ENCODE assay signal across 10 cellular contexts in genomic region chr2:205934443-205934842, GRCh38.
A peak's percentile ranks its signal among the peaks of the same experiment; 100 is the strongest.
DNase-seq lines count a peak whose midpoint lies in the region; ATAC-seq and TF ChIP-seq lines count a peak whose summit lies in the region.
"Had no signal": no experiment of that assay in that cellular context is flagged by ENCODE, and none has a peak within 500 bp of the region (broad histone marks: within the 10 kb centered on the region; RNA-seq: fewer than 3 reads in every experiment).

No MANE protein-coding gene starts in this region.

- H3K27me3 Mint-ChIP-seq in CD14-positive monocyte (ENCODE audit: low read depth in 3 of 3), result no peaks in the 10 kb centered on the region
- peaks cover 14% of the 10 kb centered on the region for H3K27me3 Mint-ChIP-seq in activated T-helper 1 cell treated with anti-CD3 and anti-CD28 coated beads, Interleukin-12 subunit alpha, Interleukin-12 subunit beta, Interleukin-2, Interleukin-4 antibody, amounts not matched to agents 30 ng/mL and 10 ng/mL and 1 ng/mL, durations not matched to agents 14 hours and 24 hours and 36 hours (ENCODE audit: insufficient read depth)

- no peak overlapping the region for H3K4me3 Mint-ChIP-seq in CD14-positive monocyte
- H3K4me3 Mint-ChIP-seq in activated T-helper 1 cell treated with anti-CD3 and anti-CD28 coated beads, Interleukin-12 subunit alpha, Interleukin-12 subunit beta, Interleukin-2, Interleukin-4 antibody, amounts not matched to agents 30 ng/mL and 10 ng/mL and 1 ng/mL, durations not matched to agents 14 hours and 24 hours and 36 hours, result no peak overlapping the region

- 85% methylated on average over 1 of the region's 1 CpG for WGBS in right cardiac atrium

- no peak overlapping the region for H3K27ac ChIP-seq in right cardiac atrium (ENCODE audit: low read length)

- no peaks in the 10 kb centered on the region for H3K36me3 Mint-ChIP-seq in CD14-positive monocyte
- H3K36me3 Mint-ChIP-seq in activated T-helper 1 cell treated with anti-CD3 and anti-CD28 coated beads, Interleukin-12 subunit alpha, Interleukin-12 subunit beta, Interleukin-2, Interleukin-4 antibody, amounts not matched to agents 30 ng/mL and 10 ng/mL and 1 ng/mL, durations not matched to agents 14 hours and 24 hours and 36 hours (ENCODE audit: low read depth), result no peaks in the 10 kb centered on the region

- H3K27ac Mint-ChIP-seq in CD14-positive monocyte, result no peak overlapping the region
- no peak overlapping the region for H3K27ac Mint-ChIP-seq in activated T-helper 1 cell treated with anti-CD3 and anti-CD28 coated beads, Interleukin-12 subunit alpha, Interleukin-12 subunit beta, Interleukin-2, Interleukin-4 antibody, amounts not matched to agents 30 ng/mL and 10 ng/mL and 1 ng/mL, durations not matched to agents 14 hours and 24 hours and 36 hours

- intact Hi-C loops in CD14-positive monocyte (cut with micrococcal nuclease), result no loop called here
- intact Hi-C loops in mucosa of descending colon (cut with DNase I, micrococcal nuclease), result no loop called here
- intact Hi-C loops in right cardiac atrium (cut with DNase I), result no loop called here
- intact Hi-C loops in activated T-helper 1 cell treated with anti-CD3 and anti-CD28 coated beads, Interleukin-12 subunit alpha, Interleukin-12 subunit beta, Interleukin-2, Interleukin-4 antibody, amounts not matched to agents 30 ng/mL and 10 ng/mL and 1 ng/mL, durations not matched to agents 14 hours and 24 hours and 36 hours (cut with micrococcal nuclease), result no loop called here

- ATAC-seq in mucosa of descending colon (peak; percentile 45), right cardiac atrium (no peak), GM21529 (IDR thresholded peaks at IDR 0.05; ENCODE audit: unreplicated experiment) (no peak)

- no peaks in the 10 kb centered on the region for H3K27me3 ChIP-seq in right cardiac atrium (ENCODE audit: control insufficient read depth, insufficient read depth)

- peaks cover 0 to 4% (median 0%) of the 10 kb centered on the region in 7 donors for H3K9me3 Mint-ChIP-seq in CD14-positive monocyte
- no peaks in the 10 kb centered on the region for H3K9me3 Mint-ChIP-seq in activated T-helper 1 cell treated with anti-CD3 and anti-CD28 coated beads, Interleukin-12 subunit alpha, Interleukin-12 subunit beta, Interleukin-2, Interleukin-4 antibody, amounts not matched to agents 30 ng/mL and 10 ng/mL and 1 ng/mL, durations not matched to agents 14 hours and 24 hours and 36 hours

- TF ChIP-seq CTCF in CD14-positive monocyte (IDR thresholded peaks at IDR 0.05), result peak; percentile 9
- peak; percentile 30; the same call in 1 of the 2 replicates for TF ChIP-seq CTCF in LNCaP clone FGC (IDR thresholded peaks at IDR 0.05; ENCODE audit: control insufficient read depth, extremely low read depth, insufficient read depth)
- TF ChIP-seq CTCF in mucosa of descending colon (IDR thresholded peaks at IDR 0.05), result no peak

- H3K9me3 ChIP-seq in mucosa of descending colon, result no peaks in the 10 kb centered on the region
- no peaks in the 10 kb centered on the region for H3K9me3 ChIP-seq in right cardiac atrium (ENCODE audit: control insufficient read depth, low read length)

- H3K4me3 ChIP-seq in LNCaP clone FGC (ENCODE audit: low read depth, low read length) (no peak overlapping the region), mucosa of descending colon (no peak overlapping the region), right cardiac atrium (ENCODE audit: low read length) (no peak overlapping the region)

- no peaks in the 10 kb centered on the region for H3K36me3 ChIP-seq in mucosa of descending colon (ENCODE audit: low read depth)

- H3K4me1 Mint-ChIP-seq in CD14-positive monocyte, result peaks cover 8% of the 10 kb centered on the region
- no peaks in the 10 kb centered on the region for H3K4me1 Mint-ChIP-seq in activated T-helper 1 cell treated with anti-CD3 and anti-CD28 coated beads, Interleukin-12 subunit alpha, Interleukin-12 subunit beta, Interleukin-2, Interleukin-4 antibody, amounts not matched to agents 30 ng/mL and 10 ng/mL and 1 ng/mL, durations not matched to agents 14 hours and 24 hours and 36 hours (ENCODE audit: low read depth)

- DNase-seq in CD14-positive monocyte (ENCODE audit: low spot score), result no peak
- DNase-seq in LNCaP clone FGC (ENCODE audit: low read depth), result no peak
- peak; percentile 49 for DNase-seq in dermis blood vessel endothelial cell
- peak in 1 of 3 donors; percentile 44 for DNase-seq in mucosa of descending colon
- no peak for DNase-seq in effector CD4-positive, alpha-beta T cell
- no peak for DNase-seq in right cardiac atrium
- DNase-seq in activated T-helper 1 cell treated with anti-CD3 and anti-CD28 coated beads, Interleukin-12 subunit alpha, Interleukin-12 subunit beta, Interleukin-2, Interleukin-4 antibody, amounts not matched to agents 30 ng/mL and 10 ng/mL and 1 ng/mL, durations not matched to agents 14 hours and 24 hours and 36 hours (ENCODE audit: low spot score), result no peak
- DNase-seq: NCI-H1694 treated with DMSO at 0.1 percent for 48 hours; stimulated activated naive CD4-positive, alpha-beta T cell had no signal

- no peaks in the 10 kb centered on the region for H3K4me1 ChIP-seq in mucosa of descending colon (ENCODE audit: low read depth)
- H3K4me1 ChIP-seq in right cardiac atrium (ENCODE audit: control insufficient read depth, insufficient read depth, low read length), result no peaks in the 10 kb centered on the region
